ENCODE assay signal across 37 cellular contexts in the genomic region with DNA sequence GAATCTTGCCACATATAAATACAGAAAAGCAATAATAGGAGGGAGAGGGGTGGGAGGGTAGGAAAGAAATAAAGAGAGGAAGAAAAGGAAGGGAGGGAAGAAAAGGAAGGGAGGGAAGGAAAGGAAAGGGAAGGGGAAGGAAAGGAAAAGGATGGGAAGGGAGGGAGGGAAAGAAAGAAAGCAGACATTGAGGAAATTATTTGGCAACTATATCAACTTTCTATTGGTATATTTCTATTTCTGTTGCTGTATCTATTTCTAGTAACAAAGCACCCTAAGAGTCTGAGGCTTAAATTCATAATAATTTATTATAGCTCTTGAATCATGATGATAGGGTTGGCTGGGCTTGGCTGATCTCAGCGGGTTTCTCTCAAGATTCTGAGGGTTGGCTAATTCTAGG.
"Had no signal": no experiment of that assay in that cellular context is flagged by ENCODE, and none has a peak within 500 bp of the region (broad histone marks: within the 10 kb centered on the region; RNA-seq: fewer than 3 reads in every experiment).

No MANE protein-coding gene starts in this region.

- H3K36me3 Mint-ChIP-seq: activated CD4-positive, alpha-beta memory T cell treated with anti-CD3 and anti-CD28 coated beads for 36 hours; activated naive CD4-positive, alpha-beta T cell treated with anti-CD3 and anti-CD28 coated beads, Interleukin-2, amount 50 U/mL, for 72 hours; activated naive CD8-positive, alpha-beta T cell treated with anti-CD3 and anti-CD28 coated beads for 36 hours; brain had no signal

- H3K4me3 Mint-ChIP-seq: activated B cell treated with CpG ODN at 0.5 μM for 24 hours; activated CD4-positive, alpha-beta memory T cell treated with anti-CD3 and anti-CD28 coated beads for 36 hours; activated CD4-positive, alpha-beta T cell treated with anti-CD3 and anti-CD28 coated beads, Interleukin-2, amount 10 ng/mL, durations not matched to agents 24 days and 14 days; activated CD8-positive, alpha-beta T cell treated with anti-CD3 and anti-CD28 coated beads for 36 hours; activated naive CD4-positive, alpha-beta T cell treated with anti-CD3 and anti-CD28 coated beads for 36 hours; activated naive CD8-positive, alpha-beta T cell treated with anti-CD3 and anti-CD28 coated beads for 36 hours; activated T-cell treated with anti-CD3 and anti-CD28 coated beads, Interleukin-2, amount 50 U/mL, for 4 hours; activated T-cell treated with anti-CD3 and anti-CD28 coated beads, Interleukin-2, amount 50 U/mL, for 72 hours; activated T-helper 1 cell treated with anti-CD3 and anti-CD28 coated beads, Interleukin-12 subunit alpha, Interleukin-12 subunit beta, Interleukin-2, Interleukin-4 antibody, amounts not matched to agents 30 ng/mL and 10 ng/mL and 1 ng/mL, durations not matched to agents 14 hours and 24 hours and 36 hours; activated T-helper 17 cell treated with anti-CD3 and anti-CD28 coated beads, Interleukin-2, amount 50 U/mL, for 72 hours; brain; central memory CD8-positive, alpha-beta T cell; T-helper 1 cell treated with Interleukin-12 subunit alpha and Interleukin-12 subunit beta and Interleukin-4 antibody, amounts not matched to agents 30 μg/mL and 1 μg/mL, for 36 hours; T-helper 2 cell treated with Interferon-gamma antibody and Interleukin-4, amounts not matched to agents 5 μg/mL and 100 μg/mL, for 36 hours had no signal

- H3K27ac Mint-ChIP-seq: activated B cell treated with CpG ODN at 0.5 μM for 24 hours; activated CD4-positive, alpha-beta memory T cell treated with anti-CD3 and anti-CD28 coated beads for 36 hours; activated CD4-positive, alpha-beta T cell treated with anti-CD3 and anti-CD28 coated beads, Interleukin-2, amount 10 ng/mL, durations not matched to agents 24 days and 14 days; activated CD8-positive, alpha-beta T cell treated with anti-CD3 and anti-CD28 coated beads for 36 hours; activated naive CD4-positive, alpha-beta T cell treated with anti-CD3 and anti-CD28 coated beads for 36 hours; activated naive CD4-positive, alpha-beta T cell treated with anti-CD3 and anti-CD28 coated beads, Interleukin-2, amount 50 U/mL, for 72 hours; activated naive CD8-positive, alpha-beta T cell treated with anti-CD3 and anti-CD28 coated beads for 36 hours; activated T-cell treated with anti-CD3 and anti-CD28 coated beads, Interleukin-2, amount 50 U/mL, for 72 hours; activated T-helper 1 cell treated with anti-CD3 and anti-CD28 coated beads, Interleukin-12 subunit alpha, Interleukin-12 subunit beta, Interleukin-2, Interleukin-4 antibody, amounts not matched to agents 30 ng/mL and 10 ng/mL and 1 ng/mL, durations not matched to agents 14 hours and 24 hours and 36 hours; activated T-helper 17 cell treated with anti-CD3 and anti-CD28 coated beads, Interleukin-2, amount 50 U/mL, for 72 hours; brain; T-helper 1 cell treated with Interleukin-12 subunit alpha and Interleukin-12 subunit beta and Interleukin-4 antibody, amounts not matched to agents 30 μg/mL and 1 μg/mL, for 36 hours; T-helper 2 cell treated with Interferon-gamma antibody and Interleukin-4, amounts not matched to agents 5 μg/mL and 100 μg/mL, for 36 hours had no signal

- H3K27me3 Mint-ChIP-seq: activated B cell treated with CpG ODN at 0.5 μM for 24 hours; activated CD4-positive, alpha-beta memory T cell treated with anti-CD3 and anti-CD28 coated beads for 36 hours; activated CD4-positive, alpha-beta T cell treated with anti-CD3 and anti-CD28 coated beads, Interleukin-2, amount 10 ng/mL, durations not matched to agents 24 days and 14 days; activated CD8-positive, alpha-beta T cell treated with anti-CD3 and anti-CD28 coated beads for 36 hours; activated naive CD8-positive, alpha-beta T cell treated with anti-CD3 and anti-CD28 coated beads for 36 hours; activated T-helper 17 cell treated with anti-CD3 and anti-CD28 coated beads, Interleukin-2, amount 50 U/mL, for 72 hours; central memory CD8-positive, alpha-beta T cell had no signal

- H3K27ac ChIP-seq: ascending aorta, cardiac muscle cell, VCaP had no signal

- H3K4me3 ChIP-seq: ascending aorta, cardiac muscle cell had no signal

- H3K9me3 Mint-ChIP-seq: activated B cell treated with CpG ODN at 0.5 μM for 24 hours, brain had no signal

- H3K36me3 ChIP-seq: ascending aorta, cardiac muscle cell had no signal

- DNase-seq: activated B cell treated with CpG ODN at 0.5 μM for 24 hours; activated CD4-positive, alpha-beta memory T cell treated with anti-CD3 and anti-CD28 coated beads for 36 hours; activated CD4-positive, alpha-beta T cell treated with anti-CD3 and anti-CD28 coated beads for 4 hours; activated CD4-positive, alpha-beta T cell treated with anti-CD3 and anti-CD28 coated beads, Interleukin-2, amount 10 ng/mL, durations not matched to agents 24 days and 14 days; activated CD4-positive, alpha-beta T cell treated with anti-CD3 and anti-CD28 coated beads, Interleukin-2, amount 50 U/mL, for 1 hour; activated CD4-positive, alpha-beta T cell treated with anti-CD3 and anti-CD28 coated beads, Interleukin-2, amount 50 U/mL, for 4 hours; activated CD4-positive, CD25-positive, alpha-beta regulatory T cell treated with anti-CD3 and anti-CD28 coated beads, Interleukin-2, amount 50 U/mL, for 72 hours; activated CD8-positive, alpha-beta memory T cell treated with anti-CD3 and anti-CD28 coated beads, Interleukin-2, amount 50 U/mL, for 4 hours; activated CD8-positive, alpha-beta T cell treated with anti-CD3 and anti-CD28 coated beads for 36 hours; activated effector memory CD4-positive, alpha-beta T cell treated with anti-CD3 and anti-CD28 coated beads, Interleukin-2, amount 50 U/mL, for 16 hours; activated gamma-delta T cell treated with Interleukin-2 at 50 U/mL for 16 hours; activated naive CD4-positive, alpha-beta T cell; activated naive CD4-positive, alpha-beta T cell treated with anti-CD3 and anti-CD28 coated beads for 36 hours; activated naive CD4-positive, alpha-beta T cell treated with anti-CD3 and anti-CD28 coated beads, Interleukin-2, amount 50 U/mL, for 16 hours; activated naive CD8-positive, alpha-beta T cell treated with anti-CD3 and anti-CD28 coated beads for 36 hours; activated T-cell treated with anti-CD3 and anti-CD28 coated beads for 4 hours; activated T-cell treated with anti-CD3 and anti-CD28 coated beads, Interleukin-2, amount 50 U/mL, for 1 hour; activated T-cell treated with anti-CD3 and anti-CD28 coated beads, Interleukin-2, amount 50 U/mL, for 4 hours; activated T-cell treated with anti-CD3 and anti-CD28 coated beads, Interleukin-2, amount 50 U/mL, for 72 hours; amygdala; anterior cingulate cortex; caudate nucleus; cerebellar nuclear complex; T-helper 1 cell; T-helper 2 cell; T-helper 9 cell had no signal

- ATAC-seq: activated CD8-positive, alpha-beta T cell treated with anti-CD3 and anti-CD28 coated beads for 36 hours; activated naive CD4-positive, alpha-beta T cell treated with anti-CD3 and anti-CD28 coated beads, Interleukin-2, amount 50 U/mL, for 72 hours; activated T-cell treated with anti-CD3 and anti-CD28 coated beads, Interleukin-2, amount 50 U/mL, for 4 hours; activated T-cell treated with anti-CD3 and anti-CD28 coated beads, Interleukin-2, amount 50 U/mL, for 72 hours; activated T-helper 17 cell treated with anti-CD3 and anti-CD28 coated beads, Interleukin-2, amount 50 U/mL, for 72 hours had no signal

- FAIRE-seq: bronchial epithelial cell had no signal

- H3K4me1 ChIP-seq: ascending aorta had no signal

- H3K27me3 ChIP-seq: ascending aorta, cardiac muscle cell had no signal

- H3K4me1 Mint-ChIP-seq: activated B cell treated with CpG ODN at 0.5 μM for 24 hours; activated CD4-positive, alpha-beta T cell treated with anti-CD3 and anti-CD28 coated beads, Interleukin-2, amount 10 ng/mL, durations not matched to agents 24 days and 14 days; activated naive CD8-positive, alpha-beta T cell treated with anti-CD3 and anti-CD28 coated beads for 36 hours; activated T-helper 17 cell treated with anti-CD3 and anti-CD28 coated beads, Interleukin-2, amount 50 U/mL, for 72 hours; brain; central memory CD8-positive, alpha-beta T cell had no signal

- H3K9me3 ChIP-seq: ascending aorta had no signal
